ENCODE assay signal across 8 cellular contexts in genomic region chr2:43158259-43158880, GRCh38.
DNase-seq lines count a peak whose midpoint lies in the region; ATAC-seq and TF ChIP-seq lines count a peak whose summit lies in the region.

No MANE protein-coding gene starts in this region.

- no peaks in the 10 kb centered on the region for H3K27me3 Mint-ChIP-seq in CD4-positive, alpha-beta memory T cell
- H3K27me3 Mint-ChIP-seq in GM23338 (ENCODE audit: insufficient read depth, low read depth, poor library complexity), result peaks cover 16% of the 10 kb centered on the region

- peak in 1 of 5 donors; percentile 55 for DNase-seq in CD4-positive, alpha-beta memory T cell
- DNase-seq in GM23338 (ENCODE audit: low spot score) (no peak), NB4 (ENCODE audit: low read depth) (peak; percentile 95), Right ventricle myocardium superior (peak; percentile 76), gastrocnemius medialis (peak; percentile 40 to 79), NCI-H146 (lab: John Stamatoyannopoulos, UW) (no peak), midbrain (lab: John Stamatoyannopoulos, UW) (no peak)
- peak; percentile 49 for DNase-seq in activated effector memory CD4-positive, alpha-beta T cell treated with Interleukin-2 at 50 U/mL for 16 hours

- no peak for TF ChIP-seq POLR2A in NB4 (IDR thresholded peaks at IDR 0.05; ENCODE audit: extremely low read depth, insufficient read length)
- no peak for TF ChIP-seq POLR2A in gastrocnemius medialis (IDR thresholded peaks at IDR 0.05)

- peak overlapping the region; percentile 75 to 87 (median 80) for H3K4me3 Mint-ChIP-seq in CD4-positive, alpha-beta memory T cell
- no peak overlapping the region for H3K4me3 Mint-ChIP-seq in GM23338

- no peak for TF ChIP-seq CTCF in GM23338 (conservative IDR thresholded peaks at IDR 0.05; ENCODE audit: low read depth in 2 of 2)
- no peak for TF ChIP-seq CTCF in NB4 (IDR thresholded peaks at IDR 0.05; ENCODE audit: low read depth, low read length)
- no peak for TF ChIP-seq CTCF in gastrocnemius medialis (IDR thresholded peaks at IDR 0.05 in 4 of 5, conservative IDR thresholded peaks at IDR 0.05 in 1 of 5)

- no peaks in the 10 kb centered on the region for H3K9me2 ChIP-seq in GM23338 (ENCODE audit: insufficient read depth)

- CTCF ChIA-PET in CD4-positive, alpha-beta memory T cell (lab: Charles Lee; ENCODE audit: partially characterized antibody), result interaction anchor here (0.9 to 1.6 kb wide), 7 partner anchors 10 to 70 kb away, joined by 3 to 10 read pairs (median 4); no protein-coding TSS in a partner anchor

- no peaks in the 10 kb centered on the region for H4K20me1 ChIP-seq in GM23338 (replicated peaks; ENCODE audit: insufficient read depth)

- in situ Hi-C loops in gastrocnemius medialis (cut with MboI; ENCODE audit: low sequenced_read_pairs in 4 of 4), result no loop called here

- H3K27me3 ChIP-seq in CD4-positive, alpha-beta memory T cell (ENCODE audit: insufficient read depth, low read length), result no peaks in the 10 kb centered on the region
- H3K27me3 ChIP-seq in GM23338 (ENCODE audit: insufficient read depth) (no peaks in the 10 kb centered on the region), gastrocnemius medialis (no peaks in the 10 kb centered on the region)

- peak overlapping the region; percentile 78 for H2AFZ ChIP-seq in GM23338

- H3K4me3 ChIP-seq in CD4-positive, alpha-beta memory T cell (ENCODE audit: low read length in 2 of 2), result peak overlapping the region; percentile 30 to 40
- H3K4me3 ChIP-seq in GM23338 (no peak overlapping the region), NB4 (ENCODE audit: low read depth, low read length) (peak overlapping the region; percentile 9), gastrocnemius medialis (peak overlapping the region in 2 of 4 donors; percentile 32 to 36)

- peak; percentile 43 for ATAC-seq in GM23338
- ATAC-seq in Right ventricle myocardium superior (ENCODE audit: poor library complexity), result peak; percentile 50
- peak; percentile 38 to 73 for ATAC-seq in gastrocnemius medialis

- peaks cover 0 to 2% (median 0%) of the 10 kb centered on the region in 8 donors for H3K9me3 Mint-ChIP-seq in CD4-positive, alpha-beta memory T cell
- no peaks in the 10 kb centered on the region for H3K9me3 Mint-ChIP-seq in GM23338

- H3K27ac Mint-ChIP-seq in CD4-positive, alpha-beta memory T cell, result peak overlapping the region; percentile 97 to 99 (median 99)
- peak overlapping the region; percentile 13; the same call in 1 of the 2 replicates for H3K27ac Mint-ChIP-seq in GM23338

- intact Hi-C loops in CD4-positive, alpha-beta memory T cell (cut with micrococcal nuclease), result loop anchor here (1.0 kb wide), 3 partner anchors 12 to 37 kb away; no protein-coding TSS in a partner anchor
- intact Hi-C loops in Right ventricle myocardium superior (cut with DNase I) (no loop called here), gastrocnemius medialis (cut with DNase I; ENCODE audit: low total_unique reads) (loop anchor here (2.0 kb wide), 2 partner anchors 20 to 68 kb away; partner anchors contain the start of gene ZFP36L2)

- no peaks in the 10 kb centered on the region for H3K9me3 ChIP-seq in CD4-positive, alpha-beta memory T cell (ENCODE audit: control insufficient read depth in 1 of 2, low read length in 2 of 2)
- no peaks in the 10 kb centered on the region for H3K9me3 ChIP-seq in gastrocnemius medialis

- peaks cover 41 to 94% (median 66%) of the 10 kb centered on the region in 4 donors for H3K4me1 Mint-ChIP-seq in CD4-positive, alpha-beta memory T cell
- peaks cover 14% of the 10 kb centered on the region for H3K4me1 Mint-ChIP-seq in GM23338

- POLR2A ChIA-PET in CD4-positive, alpha-beta memory T cell (lab: Charles Lee; ENCODE audit: partially characterized antibody), result interaction anchor here (0.8 to 65.0 kb wide), 8 partner anchors 9 to 50 kb away, joined by 3 to 6960 read pairs (median 8); partner anchors contain the start of gene ZFP36L2

- H3K4me2 ChIP-seq in GM23338, result no peak overlapping the region

- no peaks in the 10 kb centered on the region for H3K79me2 ChIP-seq in GM23338 (replicated peaks; ENCODE audit: insufficient read depth)

- H3K27ac ChIP-seq in CD4-positive, alpha-beta memory T cell (ENCODE audit: low read depth, low read length), result peak overlapping the region; percentile 84
- no peak overlapping the region for H3K27ac ChIP-seq in GM23338 (ENCODE audit: low read depth)
- H3K27ac ChIP-seq in gastrocnemius medialis, result peak overlapping the region; percentile 82 to 93 (median 90)

- H3K36me3 Mint-ChIP-seq in CD4-positive, alpha-beta memory T cell, result peaks cover 0 to 4% of the 10 kb centered on the region in 2 donors
- H3K36me3 Mint-ChIP-seq in GM23338 (ENCODE audit: low read depth), result no peaks in the 10 kb centered on the region

- no peaks in the 10 kb centered on the region for H3F3A ChIP-seq in GM23338 (replicated peaks; ENCODE audit: low read depth)

- H3K36me3 ChIP-seq in CD4-positive, alpha-beta memory T cell (ENCODE audit: insufficient read depth, low read length), result no peaks in the 10 kb centered on the region
- H3K36me3 ChIP-seq in GM23338 (ENCODE audit: insufficient read depth) (no peaks in the 10 kb centered on the region), gastrocnemius medialis (no peaks in the 10 kb centered on the region)

- peaks cover 76% of the 10 kb centered on the region for H3K4me1 ChIP-seq in CD4-positive, alpha-beta memory T cell (ENCODE audit: insufficient read depth, low read length)
- H3K4me1 ChIP-seq in GM23338 (ENCODE audit: insufficient read depth) (no peaks in the 10 kb centered on the region), gastrocnemius medialis (peaks cover 28 to 34% of the 10 kb centered on the region in 2 donors)

TF ChIP-seq in GM23338, 12 proteins besides CTCF, POLR2A, EP300 and RAD21 (continues in another document):
- TF ChIP-seq REST (IDR thresholded peaks at IDR 0.05; ENCODE audit: unreplicated experiment) (no peak), CREB1 (CRISPR knock-in tag; IDR thresholded peaks at IDR 0.05; ENCODE audit: low read depth) (no peak), NANOG (IDR thresholded peaks at IDR 0.05; ENCODE audit: borderline replicate concordance) (no peak), JUNB (IDR thresholded peaks at IDR 0.05; ENCODE audit: unreplicated experiment) (no peak), EZH2 (IDR thresholded peaks at IDR 0.05; ENCODE audit: low read depth, unreplicated experiment) (no peak), POLR2AphosphoS5 (IDR thresholded peaks at IDR 0.05; ENCODE audit: low read depth) (no peak), ETS1 (IDR thresholded peaks at IDR 0.05) (no peak), STAT1 (IDR thresholded peaks at IDR 0.05; ENCODE audit: unreplicated experiment) (no peak), ZNF114 (CRISPR knock-in tag; IDR thresholded peaks at IDR 0.05) (no peak)

Comparison
In these comparisons a context has a peak if more than half of its experiments do, and no peak if none do; other contexts are left out.
1. DNase-seq: peak in NB4 (single experiment), activated effector memory CD4-positive, alpha-beta T cell treated with Interleukin-2 at 50 U/mL for 16 hours (single experiment), Right ventricle myocardium superior (single experiment) and gastrocnemius medialis (2 of 2); none in GM23338 (single experiment), NCI-H146 (single experiment) and midbrain (single experiment).
2. Peak in every context shown above with its lines, with median percentiles within 50 percentile points of each other: ATAC-seq.